ENCODE assay signal across 12 cellular contexts in the genomic region with DNA sequence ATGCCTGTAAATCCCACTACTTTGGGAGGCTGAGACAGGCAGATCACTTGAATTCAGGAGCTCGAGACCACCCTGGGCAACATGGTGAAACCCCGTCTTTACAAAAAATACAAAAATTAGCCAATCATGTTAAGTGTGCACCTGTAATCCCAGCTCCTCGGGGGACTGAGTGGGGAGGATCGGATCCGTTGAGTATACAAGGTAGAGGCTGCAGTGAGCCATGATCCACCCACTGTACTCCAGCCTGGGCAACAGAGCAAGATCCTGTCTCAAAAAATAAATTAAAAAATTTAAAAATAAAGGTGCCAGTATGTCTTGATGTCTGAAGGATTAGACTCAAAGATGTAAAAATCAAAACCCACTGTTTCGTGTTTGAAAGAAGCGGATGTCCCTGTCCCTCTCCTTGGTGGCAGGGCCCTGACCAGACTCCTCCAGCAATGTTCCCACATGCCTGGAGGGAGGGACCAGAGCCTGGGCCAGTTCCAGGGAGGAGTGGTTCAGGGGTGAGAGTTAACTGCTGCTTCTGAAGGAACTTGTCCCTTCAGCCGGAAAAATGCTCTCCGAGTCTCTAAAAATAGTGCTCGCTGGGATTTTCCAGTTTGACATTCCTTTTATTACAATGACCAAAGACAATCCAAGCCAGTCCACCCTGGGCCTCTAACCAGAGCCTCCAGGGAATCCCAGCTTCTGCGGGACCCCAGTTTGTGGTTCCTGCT. TPM values are rescaled to one million over a fixed set of nuclear protein-coding genes. Genes with fewer than 3 reads are reported as not detected.
DNase-seq lines count a peak whose midpoint lies in the region; ATAC-seq, FAIRE-seq and TF ChIP-seq lines count a peak whose summit lies in the region.
"Had no signal": no experiment of that assay in that cellular context is flagged by ENCODE, and none has a peak within 500 bp of the region (broad histone marks: within the 10 kb centered on the region; RNA-seq: fewer than 3 reads in every experiment).

No MANE protein-coding gene starts in this region.

- H2AFZ ChIP-seq in astrocyte (ENCODE audit: low read depth, low read length) (no peak overlapping the region), trophoblast cell (ENCODE audit: insufficient read depth, low read length, poor library complexity) (peak overlapping the region; percentile 74)

- H3K27ac Mint-ChIP-seq in astrocyte (ENCODE audit: unreplicated experiment), result no peak overlapping the region
- H3K27ac Mint-ChIP-seq in endothelial cell (ENCODE audit: unreplicated experiment), result no peak overlapping the region
- H3K27ac Mint-ChIP-seq: WTC11 had no signal

- H3K4me3 ChIP-seq in astrocyte (ENCODE audit: insufficient read depth, low read depth, low read length) (no peak overlapping the region), trophoblast cell (ENCODE audit: low read depth, low read length) (no peak overlapping the region)

- peak overlapping the region; percentile 84 for H4K8ac ChIP-seq in trophoblast cell (ENCODE audit: low read depth, low read length)

- peak overlapping the region; percentile 85 for H3K4ac ChIP-seq in trophoblast cell (ENCODE audit: low read depth, low read length)

- no peak overlapping the region for H3K27ac ChIP-seq in astrocyte (ENCODE audit: low read depth, low read length)
- peak overlapping the region; percentile 48 for H3K27ac ChIP-seq in trophoblast cell (ENCODE audit: low read depth, low read length)

- H3K9ac ChIP-seq in astrocyte (ENCODE audit: low read length), result no peak overlapping the region
- H3K9ac ChIP-seq in trophoblast cell (ENCODE audit: low read length), result no peak overlapping the region

- intact Hi-C loops in Right ventricle myocardium superior (cut with DNase I), result no loop called here

- H3K4me2 ChIP-seq in astrocyte (ENCODE audit: low read length), result peak overlapping the region; percentile 45
- H3K4me2 ChIP-seq in trophoblast cell (ENCODE audit: low read length), result no peak overlapping the region

- peak overlapping the region; percentile 85 for H2BK5ac ChIP-seq in trophoblast cell (ENCODE audit: low read depth, low read length, poor library complexity)

- ATAC-seq in Right ventricle myocardium superior (ENCODE audit: poor library complexity) (peak; percentile 77), HG03135 (IDR thresholded peaks at IDR 0.05; ENCODE audit: unreplicated experiment) (no peak)

- H4K91ac ChIP-seq in trophoblast cell (ENCODE audit: low read depth, low read length), result peak overlapping the region; percentile 91

- TF ChIP-seq CTCF in astrocyte (IDR thresholded peaks at IDR 0.05; ENCODE audit: insufficient read depth, low read depth, low read length) (no peak), endothelial cell (IDR thresholded peaks at IDR 0.05; ENCODE audit: unreplicated experiment) (no peak)

- H3K4me1 Mint-ChIP-seq in astrocyte (ENCODE audit: low read depth, unreplicated experiment) (no peaks in the 10 kb centered on the region), endothelial cell (ENCODE audit: unreplicated experiment) (no peaks in the 10 kb centered on the region)

- H3K79me2 ChIP-seq in astrocyte (ENCODE audit: insufficient read depth, low read length), result no peaks in the 10 kb centered on the region
- peaks cover 3% of the 10 kb centered on the region for H3K79me2 ChIP-seq in trophoblast cell (ENCODE audit: control insufficient read depth, insufficient read depth, low read length, poor library complexity)

- no CpG with 5 or more reads among the region's 11 CpGs for WGBS in trophoblast cell (ENCODE audit: extremely low coverage, insufficient coverage, insufficient read length)

- H3K36me3 ChIP-seq in astrocyte (ENCODE audit: insufficient read depth, low read length) (no peaks in the 10 kb centered on the region), trophoblast cell (ENCODE audit: control insufficient read depth in 1 of 2, insufficient read depth in 2 of 2, low read length in 2 of 2) (no peaks in the 10 kb centered on the region)

- H3K36me3 Mint-ChIP-seq in astrocyte (ENCODE audit: low read depth, unreplicated experiment) (no peaks in the 10 kb centered on the region), endothelial cell (ENCODE audit: low read depth, unreplicated experiment) (no peaks in the 10 kb centered on the region)
- H3K36me3 Mint-ChIP-seq: WTC11 had no signal

- H2BK120ac ChIP-seq in trophoblast cell (ENCODE audit: insufficient read depth, low read length, poor library complexity), result peak overlapping the region; percentile 68

- H3K27me3 ChIP-seq in astrocyte (ENCODE audit: insufficient read depth, low read length) (peaks cover 3% of the 10 kb centered on the region), trophoblast cell (ENCODE audit: insufficient read depth, low read length) (no peaks in the 10 kb centered on the region)

- no peak for FAIRE-seq in astrocyte (lab: Jason Lieb, UNC)

- H4K20me1 ChIP-seq in astrocyte (ENCODE audit: insufficient read depth, low read length), result no peaks in the 10 kb centered on the region

- H4K12ac ChIP-seq in trophoblast cell (ENCODE audit: low read depth, low read length), result peak overlapping the region; percentile 27

- H2BK12ac ChIP-seq in trophoblast cell (ENCODE audit: low read length), result peak overlapping the region; percentile 81

- peaks cover 11% of the 10 kb centered on the region for H3K79me1 ChIP-seq in trophoblast cell (ENCODE audit: low read length)

- peak overlapping the region; percentile 76 for H2AK5ac ChIP-seq in trophoblast cell (ENCODE audit: low read length)

- H3K9me3 ChIP-seq in astrocyte (ENCODE audit: insufficient read depth, low read depth, low read length) (no peaks in the 10 kb centered on the region), trophoblast cell (ENCODE audit: insufficient read depth, low read depth, low read length) (no peaks in the 10 kb centered on the region)

- H3K9me3 Mint-ChIP-seq in astrocyte (ENCODE audit: unreplicated experiment) (no peaks in the 10 kb centered on the region), endothelial cell (ENCODE audit: unreplicated experiment) (no peaks in the 10 kb centered on the region)
- H3K9me3 Mint-ChIP-seq: WTC11 had no signal

- H3K18ac ChIP-seq in trophoblast cell (ENCODE audit: low read length), result peak overlapping the region; percentile 87

- H3K27me3 Mint-ChIP-seq in astrocyte (ENCODE audit: low read depth, unreplicated experiment) (peaks cover 25% of the 10 kb centered on the region), endothelial cell (ENCODE audit: unreplicated experiment) (peaks cover 2% of the 10 kb centered on the region)

- H3K4me1 ChIP-seq in astrocyte (ENCODE audit: insufficient read depth, low read length) (peaks cover 6% of the 10 kb centered on the region), trophoblast cell (ENCODE audit: control insufficient read depth in 1 of 2, insufficient read depth in 2 of 2, low read length in 2 of 2) (peaks cover 15 to 16% of the 10 kb centered on the region in 2 experiments)

- peak; percentile 60 for DNase-seq in AG08396 (ENCODE audit: low spot score)
- DNase-seq in astrocyte (ENCODE audit: low read depth), result peak; percentile 37
- peak; percentile 79 for DNase-seq in Right ventricle myocardium superior
- peak; percentile 61 to 71 for DNase-seq in trophoblast cell
- no peak for DNase-seq in SIG-M5 (lab: John Stamatoyannopoulos, UW)
- no peak for DNase-seq in NCI-H1694 treated with DMSO at 0.1 percent for 48 hours (lab: John Stamatoyannopoulos, UW)
- no peak for DNase-seq in endothelial cell (ENCODE audit: low spot score)
- DNase-seq: activated gamma-delta T cell; NCI-H1930; stimulated activated CD4-positive, alpha-beta T cell treated with anti-CD3 and anti-CD28 coated beads, Interleukin-4, amount 100 ng/mL, for 1 hour had no signal

- no peak overlapping the region for H3K23ac ChIP-seq in trophoblast cell (ENCODE audit: low read length)

- H3K14ac ChIP-seq in trophoblast cell (ENCODE audit: low read length), result peak overlapping the region; percentile 82

- no peak overlapping the region for H3K4me3 Mint-ChIP-seq in astrocyte (ENCODE audit: unreplicated experiment)
- H3K4me3 Mint-ChIP-seq in endothelial cell (ENCODE audit: unreplicated experiment), result no peak overlapping the region
- H3K4me3 Mint-ChIP-seq: WTC11 had no signal

RNA-seq across cellular contexts. Expression of gene CMTM4, which starts 9.4 kb away (rescaled TPM):
- 20.2 and 20.9 TPM in 2 replicates for total RNA-seq in astrocyte
- total RNA-seq in Right ventricle myocardium superior, result 10.1 TPM
- polyA plus RNA-seq in trophoblast cell (2013), result 20.8 and 21.5 TPM in 2 replicates
- total RNA-seq in endothelial cell (ENCODE audit: unreplicated experiment), result 15.5 TPM

RNA-seq across cellular contexts. Expression of gene DYNC1LI2, which starts 45.5 kb away (rescaled TPM):
- total RNA-seq in astrocyte, result 133 and 150 TPM in 2 replicates
- 66.9 TPM for total RNA-seq in Right ventricle myocardium superior
- polyA plus RNA-seq in trophoblast cell (2013), result 142 and 143 TPM in 2 replicates
- 138 TPM for total RNA-seq in endothelial cell (ENCODE audit: unreplicated experiment)

Comparison
In these comparisons a context has a peak if more than half of its experiments do, and no peak if none do; other contexts are left out.
1. DNase-seq: peak in AG08396 (single experiment), astrocyte (single experiment), Right ventricle myocardium superior (single experiment) and trophoblast cell (2 of 2); none in SIG-M5 (single experiment), NCI-H1694 treated with DMSO at 0.1 percent for 48 hours (single experiment) and endothelial cell (single experiment).